8 cellular contexts compared by ENCODE assay signal in the genomic region with DNA sequence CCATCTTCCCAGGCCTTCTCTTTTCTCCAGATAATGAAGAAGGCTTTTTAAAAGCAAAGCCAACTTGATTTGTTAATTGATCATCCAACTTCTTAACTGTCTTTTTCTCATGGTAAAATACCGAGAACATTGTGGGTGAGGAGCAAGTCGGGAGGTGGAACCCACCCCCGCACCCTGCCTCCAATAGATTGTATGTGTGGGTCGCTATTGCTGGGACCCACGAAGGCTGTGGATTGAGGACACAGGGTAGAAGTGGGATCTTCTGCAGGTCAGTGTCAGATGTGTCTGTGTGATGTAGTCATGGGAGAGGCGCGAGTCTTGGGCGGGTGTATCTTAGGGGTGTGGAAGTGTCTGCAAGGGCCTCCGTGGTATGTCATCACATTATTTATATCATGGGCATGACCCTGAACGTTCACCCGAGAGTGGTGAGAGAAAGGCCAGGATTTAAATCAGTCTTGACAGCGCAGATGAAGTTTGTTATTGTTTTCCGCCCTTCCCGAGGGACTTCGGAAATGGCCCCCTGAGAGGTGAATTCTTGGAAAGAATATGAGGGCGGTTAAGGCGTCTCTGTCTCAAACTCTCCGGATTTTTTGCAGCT. TPM values are rescaled to one million over a fixed set of nuclear protein-coding genes. Genes with fewer than 3 reads are reported as not detected.
DNase-seq lines count a peak whose midpoint lies in the region; ATAC-seq and TF ChIP-seq lines count a peak whose summit lies in the region.

No MANE protein-coding gene starts in this region.

- H3K4me3 Mint-ChIP-seq in Calu3 (ENCODE audit: low read depth, unreplicated experiment) (peak overlapping the region; percentile 100), T-cell (peak overlapping the region; percentile 79 to 97 (median 80))

- peak overlapping the region; percentile 73 for H3K27ac ChIP-seq in colonic mucosa
- H3K27ac ChIP-seq in lung (ENCODE audit: low read depth in 1 of 2, low read length in 1 of 2), result peak overlapping the region; percentile 20 to 85
- peak overlapping the region; percentile 94 for H3K27ac ChIP-seq in thymus (ENCODE audit: low read depth)

- H3K4me1 Mint-ChIP-seq in Calu3 (ENCODE audit: low read depth, unreplicated experiment) (peaks cover 34% of the 10 kb centered on the region), T-cell (peaks cover 38 to 43% (median 41%) of the 10 kb centered on the region in 3 donors)

- H3K9ac ChIP-seq in colonic mucosa (ENCODE audit: low read depth in 2 of 2, low read length in 2 of 2), result peak overlapping the region; percentile 88 to 99

- H3K4me1 ChIP-seq in colonic mucosa (peaks cover 4% of the 10 kb centered on the region), lung (ENCODE audit: control insufficient read depth in 2 of 2, insufficient read depth in 2 of 2, low read length in 2 of 2) (peaks cover 0 to 4% of the 10 kb centered on the region in 2 donors), thymus (ENCODE audit: control insufficient read depth, insufficient read depth, low read length) (peaks cover 10% of the 10 kb centered on the region)

- no peak for TF ChIP-seq CTCF in Calu3 (IDR thresholded peaks at IDR 0.05; ENCODE audit: unreplicated experiment)
- no peak for TF ChIP-seq CTCF in colonic mucosa (IDR thresholded peaks at IDR 0.05)
- no peak for TF ChIP-seq CTCF in lung (IDR thresholded peaks at IDR 0.05; ENCODE audit: control extremely low read depth, extremely low read depth)

- H3K36me3 Mint-ChIP-seq in Calu3 (ENCODE audit: insufficient read depth, unreplicated experiment) (peaks cover 33% of the 10 kb centered on the region), T-cell (peaks cover 4% of the 10 kb centered on the region)

- ATAC-seq in HG02610 (IDR thresholded peaks at IDR 0.05; ENCODE audit: unreplicated experiment) (peak; percentile 8), T-cell (replicated peaks in 1 of 4) (peak; percentile 4 to 13 (median 10)), lung (ENCODE audit: insufficient read depth, low FRiP score) (no peak)

- H3K27me3 ChIP-seq in colonic mucosa, result no peaks in the 10 kb centered on the region
- no peaks in the 10 kb centered on the region for H3K27me3 ChIP-seq in lung (ENCODE audit: control insufficient read depth, insufficient read depth)
- no peaks in the 10 kb centered on the region for H3K27me3 ChIP-seq in thymus (ENCODE audit: control insufficient read depth, insufficient read depth)

- WGBS in lung, 2 donors, result 22 to 27% methylated on average over 18 of the region's 18 CpGs
- 36% methylated on average over 18 of the region's 18 CpGs for whole genome bisulfite sequencing in thymus

- peak overlapping the region; percentile 65 for H3K4me3 ChIP-seq in colonic mucosa
- H3K4me3 ChIP-seq in lung, result peak overlapping the region; percentile 76
- peak overlapping the region; percentile 91 for H3K4me3 ChIP-seq in thymus (ENCODE audit: low read length)

- H3K27me3 Mint-ChIP-seq in Calu3 (ENCODE audit: unreplicated experiment), result no peaks in the 10 kb centered on the region
- no peaks in the 10 kb centered on the region for H3K27me3 Mint-ChIP-seq in T-cell

- no TSS peak for BruUV-seq in Calu3 (replicated peaks; lab: Mats Ljungman, UMichigan)

- H3K36me3 ChIP-seq in colonic mucosa, result no peaks in the 10 kb centered on the region
- no peaks in the 10 kb centered on the region for H3K36me3 ChIP-seq in lung (ENCODE audit: control insufficient read depth in 2 of 2, insufficient read depth in 2 of 2, low read length in 2 of 2)
- H3K36me3 ChIP-seq in thymus (ENCODE audit: control insufficient read depth, insufficient read depth), result no peaks in the 10 kb centered on the region

- H3K9me3 Mint-ChIP-seq in Calu3 (ENCODE audit: low read depth, unreplicated experiment) (no peaks in the 10 kb centered on the region), T-cell (no peaks in the 10 kb centered on the region)

- CTCF ChIA-PET in Calu3 (lab: Charles Lee) (interaction anchor here (1.0 to 1.4 kb wide), 4 partner anchors 9 to 77 kb away, joined by 3 to 6 read pairs (median 4); a partner anchor contains a TSS), T-cell (lab: Charles Lee) (interaction anchor here (0.6 to 2.2 kb wide), 17 partner anchors 10 to 97 kb away, joined by 3 to 28 read pairs (median 4); a partner anchor contains a TSS)

- peak overlapping the region; percentile 95 for H3K27ac Mint-ChIP-seq in Calu3 (ENCODE audit: unreplicated experiment)
- H3K27ac Mint-ChIP-seq in T-cell, result peak overlapping the region; percentile 94

- POLR2A ChIA-PET in T-cell (lab: Charles Lee), result interaction anchor here in 1 of 2 donors (1.3 to 1.9 kb wide), 2 partner anchors 28 to 76 kb away, joined by 8 to 11 read pairs; a partner anchor contains a TSS

- DNase-seq in Calu3 (no peak), T-cell (peak in 17 of 34 experiments; percentile 4 to 40 (median 18)), colonic mucosa (peak; percentile 37), lung (ENCODE audit: low spot score) (no peak), NCI-H1417 (lab: John Stamatoyannopoulos, UW) (no peak), foreskin melanocyte (no peak)

- intact Hi-C loops in Calu3 (cut with micrococcal nuclease; ENCODE audit: unreplicated experiment), result loop anchor here (5.0 kb wide), 1 partner anchor 54 kb away; no protein-coding TSS in a partner anchor
- intact Hi-C loops in colonic mucosa (cut with DNase I), result loop anchor here (10.0 kb wide), 1 partner anchor 57 kb away; no protein-coding TSS in a partner anchor

- H3K9me3 ChIP-seq in colonic mucosa, result no peaks in the 10 kb centered on the region
- H3K9me3 ChIP-seq in lung (ENCODE audit: control insufficient read depth in 2 of 2, insufficient read depth in 1 of 2, low read length in 1 of 2), result no peaks in the 10 kb centered on the region
- H3K9me3 ChIP-seq in thymus (ENCODE audit: control insufficient read depth), result no peaks in the 10 kb centered on the region

RNA-seq across cellular contexts. Expression of a gene that starts 0.5 kb away (rescaled TPM):
- total RNA-seq in Calu3 (2022) (16.1 and 16.3 TPM in 2 replicates), T-cell (10 to 100 TPM; 12.0 to 35.2 (median 30.2) TPM), colonic mucosa (10 to 100 TPM; 65.8 to 87.8 TPM), lung (1 to 10 TPM; 8.3 to 9.3 TPM)
- polyA plus RNA-seq in lung (1 to 10 TPM; 2.5 to 3.4 TPM), thymus (11.3 TPM)

RNA-seq across cellular contexts. Expression of a gene that starts 58.7 kb away (rescaled TPM):
- total RNA-seq in Calu3 (2022) (18.1 and 25.6 TPM in 2 replicates), T-cell (1 to 10 TPM; 4.5 to 8.6 (median 6.2) TPM), colonic mucosa (1 to 10 TPM; 6.2 to 9.5 TPM), lung (10 to 100 TPM; 49.0 to 81.7 TPM)
- polyA plus RNA-seq in lung (10 to 100 TPM; 15.7 to 21.9 TPM), thymus (75.6 TPM)
